Comparison of ENCODE assay signal across 8 cellular contexts in genomic region chr2:739759-740445, GRCh38.
A peak's percentile ranks its signal among the peaks of the same experiment; 100 is the strongest.
DNase-seq lines count a peak whose midpoint lies in the region; ATAC-seq, FAIRE-seq and TF ChIP-seq lines count a peak whose summit lies in the region.
"Not testable (repeated sequence)": the region's sequence is repeated elsewhere in the genome, so short reads cannot be mapped to it uniquely, and the experiment has no call there.

No MANE protein-coding gene starts in this region.

- in situ Hi-C loops in astrocyte of the cerebellum (cut with HindIII; ENCODE audit: low sequenced_read_pairs): not testable (repeated sequence)

- H3K4me2 ChIP-seq in skeletal muscle satellite cell (ENCODE audit: low read length): peak overlapping the region; percentile 97

- H3K36me3 ChIP-seq in skeletal muscle satellite cell (ENCODE audit: insufficient read depth, low read length): not testable (repeated sequence)

- peak; percentile 15 for DNase-seq in AG04450 (ENCODE audit: low read depth, low spot score)
- DNase-seq in GM19239 (ENCODE audit: insufficient read length, low spot score): peak; percentile 32
- DNase-seq in NCI-H187 (lab: John Stamatoyannopoulos, UW): peak; percentile 98
- peak; percentile 50 for DNase-seq in astrocyte of the cerebellum (ENCODE audit: low read depth)
- DNase-seq in fibroblast of villous mesenchyme (ENCODE audit: low read depth): not testable (repeated sequence)
- DNase-seq in medulla oblongata (ENCODE audit: extremely low spot score): peak; percentile 19

- H3K27me3 ChIP-seq in AG04450 (ENCODE audit: control insufficient read depth, insufficient read depth, low read length); skeletal muscle satellite cell (ENCODE audit: control insufficient read depth, insufficient read depth, low read length): not testable (repeated sequence)

- CTCF ChIA-PET in AG04450 (lab: Charles Lee): interaction anchor here (0.7 to 3.9 kb wide), 4 partner anchors 20 to 829 kb away, joined by 3 to 14 read pairs (median 4); no protein-coding TSS in a partner anchor

- H3K9ac ChIP-seq in skeletal muscle satellite cell (ENCODE audit: low read depth, low read length): not testable (repeated sequence)

- ATAC-seq in SK-N-SH treated with all-trans-retinoic acid at 6 μM for 48 hours: peak; percentile 80

- peak overlapping the region; percentile 54 for H3K4me3 ChIP-seq in AG04450 (ENCODE audit: low read depth, low read length)
- H3K4me3 ChIP-seq in astrocyte of the cerebellum (ENCODE audit: low read depth, low read length): peak overlapping the region; percentile 41
- peak overlapping the region; percentile 59 for H3K4me3 ChIP-seq in fibroblast of villous mesenchyme (ENCODE audit: low read depth, low read length)
- H3K4me3 ChIP-seq in skeletal muscle satellite cell (ENCODE audit: low read length): peak overlapping the region; percentile 72

- peak overlapping the region; percentile 39 for H3K27ac ChIP-seq in AG04450 (ENCODE audit: low read depth, low read length)

- POLR2A ChIA-PET in AG04450 (lab: Yijun Ruan, JAX): interaction anchor here (0.7 to 1.3 kb wide), 3 partner anchors 62 to 217 kb away, joined by 4 to 6 read pairs (median 5); partner anchors contain the start of gene TMEM18

- FAIRE-seq in GM19239 (lab: Jason Lieb, UNC): not testable (repeated sequence)

- TF ChIP-seq CTCF in AG04450 (IDR thresholded peaks at IDR 0.05; ENCODE audit: low read depth, low read length); astrocyte of the cerebellum (IDR thresholded peaks at IDR 0.05; ENCODE audit: low read depth, low read length, missing control alignments); fibroblast of villous mesenchyme (IDR thresholded peaks at IDR 0.05; ENCODE audit: insufficient read depth, low read depth, low read length): not testable (repeated sequence)

- H3K4me1 ChIP-seq in skeletal muscle satellite cell (ENCODE audit: control insufficient read depth, insufficient read depth, low read length): not testable (repeated sequence)

- not testable (repeated sequence) for H3K9me3 ChIP-seq in AG04450 (ENCODE audit: control insufficient read depth, insufficient read depth, low read length); skeletal muscle satellite cell (replicated peaks; ENCODE audit: low read length)
